In genomic region chr15:62122249-62122648, GRCh38 we compare ENCODE assay signal across 20 cellular contexts. TPM values are rescaled to one million over a fixed set of nuclear protein-coding genes. Genes with fewer than 3 reads are reported as not detected.
A peak's percentile ranks its signal among the peaks of the same experiment; 100 is the strongest.
DNase-seq lines count a peak whose midpoint lies in the region; ATAC-seq, FAIRE-seq and TF ChIP-seq lines count a peak whose summit lies in the region.
"Had no signal": no experiment of that assay in that cellular context is flagged by ENCODE, and none has a peak within 500 bp of the region (broad histone marks: within the 10 kb centered on the region; RNA-seq: fewer than 3 reads in every experiment).

No MANE protein-coding gene starts in this region.

- no peak for ATAC-seq in activated CD4-positive, alpha-beta T cell treated with anti-CD3 and anti-CD28 coated beads for 36 hours
- ATAC-seq: activated CD4-positive, CD25-positive, alpha-beta regulatory T cell treated with anti-CD3 and anti-CD28 coated beads, Interleukin-2, amount 50 U/mL, for 24 hours had no signal

- intact Hi-C loops in activated CD4-positive, alpha-beta T cell treated with anti-CD3 and anti-CD28 coated beads for 36 hours (cut with DNase I, micrococcal nuclease), result no loop called here
- intact Hi-C loops in activated CD4-positive, alpha-beta memory T cell treated with anti-CD3 and anti-CD28 coated beads for 36 hours (cut with micrococcal nuclease), result no loop called here

- peaks cover 2% of the 10 kb centered on the region for H3K36me3 Mint-ChIP-seq in activated CD4-positive, alpha-beta T cell treated with anti-CD3 and anti-CD28 coated beads for 36 hours (ENCODE audit: low read depth)
- no peaks in the 10 kb centered on the region for H3K36me3 Mint-ChIP-seq in activated CD4-positive, alpha-beta memory T cell treated with anti-CD3 and anti-CD28 coated beads for 36 hours
- no peaks in the 10 kb centered on the region for H3K36me3 Mint-ChIP-seq in T-helper 2 cell treated with Interferon-gamma antibody and Interleukin-4, amounts not matched to agents 5 μg/mL and 100 μg/mL, for 36 hours (ENCODE audit: low read depth)
- H3K36me3 Mint-ChIP-seq: type B pancreatic cell had no signal

- H3K9me3 Mint-ChIP-seq in activated CD4-positive, alpha-beta T cell treated with anti-CD3 and anti-CD28 coated beads for 36 hours (ENCODE audit: low read depth), result no peaks in the 10 kb centered on the region
- H3K9me3 Mint-ChIP-seq in activated CD4-positive, alpha-beta memory T cell treated with anti-CD3 and anti-CD28 coated beads for 36 hours, result no peaks in the 10 kb centered on the region
- H3K9me3 Mint-ChIP-seq in T-helper 2 cell treated with Interferon-gamma antibody and Interleukin-4, amounts not matched to agents 5 μg/mL and 100 μg/mL, for 36 hours, result no peaks in the 10 kb centered on the region
- H3K9me3 Mint-ChIP-seq: type B pancreatic cell had no signal

- no peaks in the 10 kb centered on the region for H3K27me3 Mint-ChIP-seq in activated CD4-positive, alpha-beta T cell treated with anti-CD3 and anti-CD28 coated beads for 36 hours
- no peaks in the 10 kb centered on the region for H3K27me3 Mint-ChIP-seq in activated CD4-positive, alpha-beta memory T cell treated with anti-CD3 and anti-CD28 coated beads for 36 hours
- H3K27me3 Mint-ChIP-seq in T-helper 2 cell treated with Interferon-gamma antibody and Interleukin-4, amounts not matched to agents 5 μg/mL and 100 μg/mL, for 36 hours (ENCODE audit: low read depth), result peaks cover 4% of the 10 kb centered on the region
- H3K27me3 Mint-ChIP-seq: type B pancreatic cell had no signal

- DNase-seq in activated CD4-positive, alpha-beta T cell treated with anti-CD3 and anti-CD28 coated beads for 36 hours, result no peak
- no peak for DNase-seq in activated CD4-positive, alpha-beta T cell treated with anti-CD3 and anti-CD28 coated beads for 4 hours
- DNase-seq in GM12891 (ENCODE audit: insufficient read length, low spot score) (no peak), medulla oblongata (ENCODE audit: extremely low spot score) (peak; percentile 7), germinal center (ENCODE audit: low spot score) (no peak), SKM-1 (lab: John Stamatoyannopoulos, UW; ENCODE audit: unreplicated experiment) (no peak)
- no peak for DNase-seq in activated CD4-positive, alpha-beta memory T cell treated with anti-CD3 and anti-CD28 coated beads for 36 hours
- DNase-seq in T-helper 2 cell treated with Interferon-gamma antibody and Interleukin-4, amounts not matched to agents 5 μg/mL and 100 μg/mL, for 36 hours (ENCODE audit: low spot score), result no peak
- DNase-seq: adrenal gland; DMS79; kidney; mesenchymal stem cell; NCI-H1436; stimulated activated CD4-positive, alpha-beta T cell treated with anti-CD3 and anti-CD28 coated beads, Interleukin-12 subunit alpha, Interleukin-12 subunit beta, amount 100 ng/mL, for 4 hours had no signal

- TF ChIP-seq POLR2A in GM12891 (IDR thresholded peaks at IDR 0.05; ENCODE audit: low read depth, low read length), result no peak

- peak overlapping the region; percentile 71 for H3K27ac Mint-ChIP-seq in activated CD4-positive, alpha-beta T cell treated with anti-CD3 and anti-CD28 coated beads for 36 hours
- H3K27ac Mint-ChIP-seq in activated CD4-positive, alpha-beta memory T cell treated with anti-CD3 and anti-CD28 coated beads for 36 hours, result peak overlapping the region; percentile 87
- H3K27ac Mint-ChIP-seq in T-helper 2 cell treated with Interferon-gamma antibody and Interleukin-4, amounts not matched to agents 5 μg/mL and 100 μg/mL, for 36 hours, result no peak overlapping the region
- H3K27ac Mint-ChIP-seq: type B pancreatic cell had no signal

- H3K4me1 Mint-ChIP-seq in activated CD4-positive, alpha-beta T cell treated with anti-CD3 and anti-CD28 coated beads for 36 hours, result peaks cover 61% of the 10 kb centered on the region
- peaks cover 65% of the 10 kb centered on the region for H3K4me1 Mint-ChIP-seq in activated CD4-positive, alpha-beta memory T cell treated with anti-CD3 and anti-CD28 coated beads for 36 hours (ENCODE audit: low read depth)
- H3K4me1 Mint-ChIP-seq in T-helper 2 cell treated with Interferon-gamma antibody and Interleukin-4, amounts not matched to agents 5 μg/mL and 100 μg/mL, for 36 hours (ENCODE audit: low read depth), result peaks cover 34% of the 10 kb centered on the region

- H3K4me3 Mint-ChIP-seq in activated CD4-positive, alpha-beta T cell treated with anti-CD3 and anti-CD28 coated beads for 36 hours, result no peak overlapping the region
- no peak overlapping the region for H3K4me3 Mint-ChIP-seq in activated CD4-positive, alpha-beta memory T cell treated with anti-CD3 and anti-CD28 coated beads for 36 hours
- no peak overlapping the region for H3K4me3 Mint-ChIP-seq in T-helper 2 cell treated with Interferon-gamma antibody and Interleukin-4, amounts not matched to agents 5 μg/mL and 100 μg/mL, for 36 hours
- H3K4me3 Mint-ChIP-seq: type B pancreatic cell had no signal

- POLR2A ChIA-PET in activated CD4-positive, alpha-beta T cell treated with anti-CD3 and anti-CD28 coated beads for 36 hours (lab: Charles Lee), result no interaction called here
- POLR2A ChIA-PET in activated CD4-positive, alpha-beta memory T cell treated with anti-CD3 and anti-CD28 coated beads for 36 hours (lab: Charles Lee), result no interaction called here

- CTCF ChIA-PET in activated CD4-positive, alpha-beta T cell treated with anti-CD3 and anti-CD28 coated beads for 36 hours (lab: Charles Lee), result no interaction called here
- CTCF ChIA-PET in activated CD4-positive, alpha-beta memory T cell treated with anti-CD3 and anti-CD28 coated beads for 36 hours (lab: Charles Lee), result interaction anchor here (1.0 to 1.9 kb wide), 2 partner anchors 62 to 132 kb away, joined by 5 read pairs; partner anchors contain the start of gene VPS13C

- FAIRE-seq in GM12891 (lab: Jason Lieb, UNC), result no peak
- FAIRE-seq: A204.1, kidney had no signal

TF ChIP-seq in GM12891, 5 proteins besides CTCF, POLR2A, EP300 and RAD21:
- TF ChIP-seq POLR2AphosphoS5 (IDR thresholded peaks at IDR 0.05; ENCODE audit: low read depth, low read length) (no peak), POU2F2 (IDR thresholded peaks at IDR 0.05; ENCODE audit: low read depth, low read length) (no peak), TAF1 (IDR thresholded peaks at IDR 0.05; ENCODE audit: low read depth, low read length) (no peak), SPI1 (IDR thresholded peaks at IDR 0.05; ENCODE audit: low read depth, low read length) (peak; percentile 90)

RNA-seq across cellular contexts. Expression of gene C2CD4B, which starts 42.8 kb away (rescaled TPM):
- under 1 TPM; 0.19 to 0.37 TPM for total RNA-seq in activated CD4-positive, alpha-beta T cell treated with anti-CD3 and anti-CD28 coated beads for 36 hours
- not detected for polyA plus RNA-seq in GM12891 (2012; ENCODE audit: low read depth, missing spikeins)
- total RNA-seq in activated CD4-positive, alpha-beta memory T cell treated with anti-CD3 and anti-CD28 coated beads for 36 hours, result 1 to 10 TPM; 1.5 TPM
- total RNA-seq: fibroblast of lung had no signal
- polyA plus RNA-seq: cardiac muscle cell, fibroblast of lung, neural cell had no signal

RNA-seq across cellular contexts. Expression of gene C2CD4A, which starts 55.5 kb away (rescaled TPM):
- total RNA-seq in activated CD4-positive, alpha-beta T cell treated with anti-CD3 and anti-CD28 coated beads for 36 hours, result under 1 TPM; 0.61 to 0.73 TPM
- polyA plus RNA-seq in GM12891 (2012; ENCODE audit: low read depth, missing spikeins), result not detected
- total RNA-seq in activated CD4-positive, alpha-beta memory T cell treated with anti-CD3 and anti-CD28 coated beads for 36 hours, result 1 to 10 TPM; 2.3 to 2.6 TPM
- total RNA-seq: cardiac muscle cell, fibroblast of lung had no signal
- polyA plus RNA-seq: cardiac muscle cell, fibroblast of lung, neural cell had no signal
